ENCODE assay signal across 12 cellular contexts in the genomic region with DNA sequence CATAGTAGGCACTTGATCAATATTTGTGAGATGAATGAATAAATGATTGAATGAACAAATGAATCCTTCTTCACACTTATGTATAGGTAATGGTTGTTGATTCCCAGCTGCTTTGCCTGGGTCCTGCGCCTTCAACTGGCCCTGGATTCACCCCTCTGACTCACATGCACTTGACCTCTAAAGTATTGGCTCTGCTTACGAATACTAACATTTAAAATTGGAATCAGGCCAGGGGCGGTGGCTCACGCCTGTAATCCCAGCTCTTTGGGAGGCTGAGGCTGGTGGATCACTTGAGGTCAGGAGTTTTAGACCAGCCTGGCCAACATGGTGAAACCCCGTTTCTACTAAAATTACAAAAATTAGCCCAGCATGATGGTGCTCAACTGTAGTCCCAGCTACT. TPM values are rescaled to one million over a fixed set of nuclear protein-coding genes. Genes with fewer than 3 reads are reported as not detected.
DNase-seq lines count a peak whose midpoint lies in the region; ATAC-seq, FAIRE-seq and TF ChIP-seq lines count a peak whose summit lies in the region.
"Not testable (repeated sequence)": the region's sequence is repeated elsewhere in the genome, so short reads cannot be mapped to it uniquely, and the experiment has no call there.
"Had no signal": no experiment of that assay in that cellular context is flagged by ENCODE, and none has a peak within 500 bp of the region (broad histone marks: within the 10 kb centered on the region; RNA-seq: fewer than 3 reads in every experiment).

No MANE protein-coding gene starts in this region.

- not testable (repeated sequence) for TF ChIP-seq POLR2A in HCT116 (IDR thresholded peaks at IDR 0.05; ENCODE audit: borderline replicate concordance, extremely low read depth, insufficient read depth, insufficient read length)

- H3K27me3 ChIP-seq in HCT116 (ENCODE audit: insufficient read depth, low read length); SK-N-SH (ENCODE audit: insufficient read depth); small intestine (ENCODE audit: control insufficient read depth in 2 of 2, insufficient read depth in 2 of 2, low read length in 2 of 2): not testable (repeated sequence)
- H3K27me3 ChIP-seq in mesenchymal stem cell (ENCODE audit: control insufficient read depth in 1 of 2, insufficient read depth in 1 of 2, low read length in 2 of 2): peaks cover 0 to 14% of the 10 kb centered on the region in 2 experiments

- DNase-seq in AG20443 (ENCODE audit: low spot score) (peak; percentile 18), NCI-H2196 (lab: John Stamatoyannopoulos, UW; ENCODE audit: unreplicated experiment) (peak; percentile 28), dermis blood vessel endothelial cell (peak; percentile 44), fibroblast of villous mesenchyme (ENCODE audit: low read depth) (peak; percentile 74), mesenchymal stem cell (peak; percentile 68), small intestine (peak; percentile 47)
- DNase-seq in HCT116 (ENCODE audit: low read depth, low spot score); SK-N-SH: not testable (repeated sequence)

- not testable (repeated sequence) for H3K9ac ChIP-seq in HCT116 (ENCODE audit: low read length); SK-N-SH; mesenchymal stem cell (ENCODE audit: low read length)

- not testable (repeated sequence) for H2BK12ac ChIP-seq in mesenchymal stem cell (ENCODE audit: low read length in 2 of 2)

- not testable (repeated sequence) for H3K36me3 ChIP-seq in HCT116 (ENCODE audit: control insufficient read depth in 1 of 2, insufficient read depth in 2 of 2, low read length in 2 of 2); SK-N-SH (replicated peaks in 1 of 2; ENCODE audit: control insufficient read depth in 1 of 2, insufficient read depth in 2 of 2, low read length in 1 of 2); mesenchymal stem cell (ENCODE audit: control insufficient read depth in 1 of 2, insufficient read depth in 2 of 2, low read depth in 1 of 2, low read length in 2 of 2); small intestine (ENCODE audit: control insufficient read depth in 2 of 2, insufficient read depth in 2 of 2, low read length in 2 of 2)

- H3K9me2 ChIP-seq in HCT116 (ENCODE audit: insufficient read depth); SK-N-SH: not testable (repeated sequence)

- H4K8ac ChIP-seq in mesenchymal stem cell (ENCODE audit: low read length): not testable (repeated sequence)

- H3K4me3 ChIP-seq in HCT116 (replicated peaks in 1 of 2; ENCODE audit: low read depth in 1 of 2, low read length in 2 of 2); SK-N-SH (ENCODE audit: low read depth in 2 of 2, low read length in 1 of 2); fibroblast of villous mesenchyme (ENCODE audit: low read depth, low read length); mesenchymal stem cell (ENCODE audit: insufficient read depth in 1 of 2, low read depth in 1 of 2, low read length in 2 of 2); small intestine (ENCODE audit: low read depth in 1 of 2, low read length in 2 of 2): not testable (repeated sequence)

- not testable (repeated sequence) for TF ChIP-seq RAD21 in HCT116 (IDR thresholded peaks at IDR 0.05; ENCODE audit: low read depth); SK-N-SH (IDR thresholded peaks at IDR 0.05; ENCODE audit: low read length)

- H2AK5ac ChIP-seq in mesenchymal stem cell (ENCODE audit: low read length, severe bottlenecking): not testable (repeated sequence)

- BruUV-seq in HCT116 (replicated peaks; lab: Mats Ljungman, UMichigan): not testable (repeated sequence)

- H3K14ac ChIP-seq in mesenchymal stem cell (ENCODE audit: low read length in 2 of 2): not testable (repeated sequence)

- not testable (repeated sequence) for H3K79me2 ChIP-seq in HCT116 (ENCODE audit: insufficient read depth, low read length); SK-N-SH (ENCODE audit: insufficient read depth)

- H3K79me1 ChIP-seq in mesenchymal stem cell (replicated peaks; ENCODE audit: low read length, poor library complexity, severe bottlenecking): not testable (repeated sequence)

- ATAC-seq in HCT116: peak; percentile 70

- H4K91ac ChIP-seq in mesenchymal stem cell (ENCODE audit: low read length): not testable (repeated sequence)

- H3K4ac ChIP-seq in mesenchymal stem cell (ENCODE audit: low read depth in 1 of 2, low read length in 2 of 2): not testable (repeated sequence)

- H3K4me2 ChIP-seq in HCT116 (ENCODE audit: low read length): peak overlapping the region; percentile 50
- H3K4me2 ChIP-seq in SK-N-SH; mesenchymal stem cell (ENCODE audit: low read length, poor library complexity, severe bottlenecking): not testable (repeated sequence)

- H4K20me1 ChIP-seq in HCT116 (ENCODE audit: insufficient read depth); SK-N-SH (ENCODE audit: insufficient read depth): not testable (repeated sequence)

- not testable (repeated sequence) for H3K27ac ChIP-seq in HCT116 (ENCODE audit: low read depth, low read length); SK-N-SH (ENCODE audit: low read depth in 2 of 2, low read length in 1 of 2); mesenchymal stem cell (ENCODE audit: low read length, poor library complexity, severe bottlenecking); small intestine (ENCODE audit: low read depth in 1 of 2, low read length in 1 of 2)

- not testable (repeated sequence) for FAIRE-seq in small intestine (lab: Jason Lieb, UNC)

- POLR2A ChIA-PET in HCT116 (lab: Charles Lee): interaction anchor here (2.5 kb wide), 1 partner anchor 9 kb away, joined by 12 read pairs; a partner anchor contains a TSS
- POLR2A ChIA-PET in SK-N-SH (lab: Yijun Ruan, JAX): not testable (repeated sequence)

- CTCF ChIA-PET in HCT116 (lab: Charles Lee): interaction anchor here (2.7 kb wide), 1 partner anchor 9 kb away, joined by 14 read pairs; a partner anchor contains a TSS
- CTCF ChIA-PET in SK-N-SH (lab: Yijun Ruan, JAX): interaction anchor here (0.7 to 1.4 kb wide), 3 partner anchors 9 to 260 kb away, joined by 3 to 4 read pairs (median 3); a partner anchor contains a TSS

- H2AFZ ChIP-seq in HCT116 (ENCODE audit: low read depth, low read length, poor library complexity, severe bottlenecking); SK-N-SH (ENCODE audit: low read depth); mesenchymal stem cell (ENCODE audit: low read depth, low read length): not testable (repeated sequence)

- H3K18ac ChIP-seq in mesenchymal stem cell (ENCODE audit: low read depth in 1 of 2, low read length in 2 of 2): not testable (repeated sequence)

- not testable (repeated sequence) for H3K4me1 ChIP-seq in HCT116 (ENCODE audit: control insufficient read depth in 1 of 2, insufficient read depth in 2 of 2, low read length in 2 of 2); SK-N-SH (ENCODE audit: control insufficient read depth in 1 of 2, insufficient read depth in 2 of 2, low read depth in 1 of 2, low read length in 1 of 2); mesenchymal stem cell (ENCODE audit: control insufficient read depth, insufficient read depth, low read depth, low read length); small intestine (ENCODE audit: control insufficient read depth in 2 of 2, insufficient read depth in 1 of 2, low read depth in 1 of 2, low read length in 1 of 2)

- not testable (repeated sequence) for H3K9me3 ChIP-seq in HCT116 (ENCODE audit: control insufficient read depth in 1 of 2, insufficient read depth in 1 of 2, low read depth in 1 of 2, low read length in 2 of 2); SK-N-SH; mesenchymal stem cell (ENCODE audit: control insufficient read depth, low read length); small intestine (ENCODE audit: control insufficient read depth, low read depth)

- H2BK5ac ChIP-seq in mesenchymal stem cell (ENCODE audit: low read depth, low read length, poor library complexity, severe bottlenecking): not testable (repeated sequence)

- not testable (repeated sequence) for TF ChIP-seq EP300 in SK-N-SH (IDR thresholded peaks at IDR 0.05; ENCODE audit: borderline replicate concordance in 1 of 2, low read depth in 1 of 2, low read length in 1 of 2)

- not testable (repeated sequence) for TF ChIP-seq CTCF in HCT116 (IDR thresholded peaks at IDR 0.05 in 2 of 3, conservative IDR thresholded peaks at IDR 0.05 in 1 of 3; ENCODE audit: borderline replicate concordance in 1 of 3, insufficient read depth in 1 of 3, low read depth in 2 of 3, low read length in 2 of 3); SK-N-SH (IDR thresholded peaks at IDR 0.05); fibroblast of villous mesenchyme (IDR thresholded peaks at IDR 0.05; ENCODE audit: insufficient read depth, low read depth, low read length)

- not testable (repeated sequence) for H2BK120ac ChIP-seq in mesenchymal stem cell (ENCODE audit: low read depth, low read length)

- not testable (repeated sequence) for H2BK15ac ChIP-seq in mesenchymal stem cell (ENCODE audit: low read depth, poor library complexity, severe bottlenecking)

- not testable (repeated sequence) for H3F3A ChIP-seq in SK-N-SH (replicated peaks; ENCODE audit: insufficient read depth)

- 35% methylated on average over 5 of the region's 5 CpGs for WGBS in SK-N-SH (ENCODE audit: low lambda C conversion rate)
- 48% methylated on average over 3 of the region's 5 CpGs for WGBS in mesenchymal stem cell
- WGBS in small intestine, 3 donors: 54 to 68% (median 61%) methylated on average over 5 of the region's 5 CpGs

- RAD21 ChIA-PET in HCT116 (lab: Charles Lee; ENCODE audit: low non-redundant PET in 1 of 2, low total read pairs in 2 of 2, uncharacterized antibody in 2 of 2, unreplicated experiment in 2 of 2): not testable (repeated sequence)

- H3K23ac ChIP-seq in mesenchymal stem cell (ENCODE audit: low read length in 2 of 2): not testable (repeated sequence)

- intact Hi-C loops in HCT116 (cut with micrococcal nuclease): not testable (repeated sequence)

RNA-seq across cellular contexts. Expression of a gene that starts 8.9 kb away (rescaled TPM):
- total RNA-seq in HCT116 (2021; ENCODE audit: unreplicated experiment): 78.9 TPM
- 116 and 123 TPM in 2 replicates for polyA plus RNA-seq in HCT116 (2012)
- 74.9 and 107 TPM in 2 replicates for polyA plus RNA-seq in SK-N-SH (2012; rRNA removed)
- polyA plus RNA-seq in SK-N-SH (2012; cell fraction: cytosol; rRNA removed): 72.6 and 79.2 TPM in 2 replicates
- 29.1 and 55.5 TPM in 2 replicates for polyA plus RNA-seq in SK-N-SH (2012; cell fraction: nucleus; rRNA removed)
- total RNA-seq in dermis blood vessel endothelial cell: 59.8 and 65.3 TPM in 2 replicates
- 55.3 and 83.1 TPM in 2 replicates for total RNA-seq in fibroblast of villous mesenchyme
- polyA plus RNA-seq in mesenchymal stem cell (2013, experiment 1 of 2): 88.0 TPM
- 88.0 TPM for polyA plus RNA-seq in mesenchymal stem cell (2013, experiment 2 of 2)
- polyA plus RNA-seq in small intestine: 100 to 1,000 TPM in 2 of 3 donors, 10 to 100 TPM in 1; 89.7 to 109 (median 108) TPM

RNA-seq across cellular contexts. Expression of a gene that starts 9.4 kb away (rescaled TPM):
- total RNA-seq in HCT116 (2021; ENCODE audit: unreplicated experiment) (56.9 TPM), dermis blood vessel endothelial cell (57.2 and 83.3 TPM in 2 replicates), fibroblast of villous mesenchyme (39.6 and 49.2 TPM in 2 replicates)
- polyA plus RNA-seq in HCT116 (2012): 67.3 and 69.3 TPM in 2 replicates
- polyA plus RNA-seq in SK-N-SH (2012; rRNA removed) (24.7 and 34.4 TPM in 2 replicates), small intestine (10 to 100 TPM; 27.8 to 36.2 (median 35.1) TPM)
- 15.1 and 23.5 TPM in 2 replicates for polyA plus RNA-seq in SK-N-SH (2012; cell fraction: cytosol; rRNA removed)
- polyA plus RNA-seq in SK-N-SH (2012; cell fraction: nucleus; rRNA removed): 47.0 and 52.0 TPM in 2 replicates
- 23.0 TPM for polyA plus RNA-seq in mesenchymal stem cell (2013, experiment 1 of 2)
- 22.4 TPM for polyA plus RNA-seq in mesenchymal stem cell (2013, experiment 2 of 2)

RNA-seq across cellular contexts. Expression of a gene that starts 57.4 kb away (rescaled TPM):
- total RNA-seq in HCT116 (2021; ENCODE audit: unreplicated experiment): not detected
- polyA plus RNA-seq in HCT116 (2012): 0.04 TPM in 1 of 2 replicates, not detected in the other
- polyA plus RNA-seq in SK-N-SH (2012; rRNA removed): 0.05 and 0.06 TPM in 2 replicates
- not detected in 2 replicates for polyA plus RNA-seq in SK-N-SH (2012; cell fraction: cytosol; rRNA removed)
- polyA plus RNA-seq in SK-N-SH (2012; cell fraction: nucleus; rRNA removed): 0.07 and 0.24 TPM in 2 replicates
- total RNA-seq in dermis blood vessel endothelial cell: 0.34 and 0.42 TPM in 2 replicates
- total RNA-seq in fibroblast of villous mesenchyme: 3.5 and 6.5 TPM in 2 replicates
- not detected for polyA plus RNA-seq in mesenchymal stem cell (2013, experiment 1 of 2)
- 0.08 TPM for polyA plus RNA-seq in mesenchymal stem cell (2013, experiment 2 of 2)
- polyA plus RNA-seq in small intestine: 10 to 100 TPM in 2 of 3 donors, 1 to 10 TPM in 1; 1.8 to 48.8 (median 17.3) TPM
- total RNA-seq: activated CD4-positive, alpha-beta T cell treated with anti-CD3 and anti-CD28 coated beads for 36 hours; activated CD8-positive, alpha-beta T cell treated with anti-CD3 and anti-CD28 coated beads, Interleukin-2, amount 10 ng/mL, durations not matched to agents 7 days and 5 days; activated T-helper 2 cell treated with anti-CD3 and anti-CD28 coated beads, Interferon-gamma antibody, Interleukin-2, Interleukin-4, amounts not matched to agents 10 μg/mL and 5 μg/mL and 100 μg/mL, durations not matched to agents 14 hours and 24 hours and 36 hours; naive thymus-derived CD4-positive, alpha-beta T cell had no signal
- polyA plus RNA-seq: naive thymus-derived CD4-positive, alpha-beta T cell had no signal

RNA-seq across cellular contexts. Expression of a gene that starts 58.0 kb away (rescaled TPM):
- total RNA-seq in HCT116 (2021; ENCODE audit: unreplicated experiment) (275 TPM), dermis blood vessel endothelial cell (126 and 194 TPM in 2 replicates), fibroblast of villous mesenchyme (189 and 212 TPM in 2 replicates)
- 267 and 276 TPM in 2 replicates for polyA plus RNA-seq in HCT116 (2012)
- polyA plus RNA-seq in SK-N-SH (2012; rRNA removed) (249 and 283 TPM in 2 replicates), small intestine (100 to 1,000 TPM in 1 of 3 donors, 10 to 100 TPM in 2; 90.5 to 101 (median 95.9) TPM)
- 125 and 170 TPM in 2 replicates for polyA plus RNA-seq in SK-N-SH (2012; cell fraction: cytosol; rRNA removed)
- polyA plus RNA-seq in SK-N-SH (2012; cell fraction: nucleus; rRNA removed): 396 and 495 TPM in 2 replicates
- polyA plus RNA-seq in mesenchymal stem cell (2013, experiment 1 of 2): 135 TPM
- polyA plus RNA-seq in mesenchymal stem cell (2013, experiment 2 of 2): 128 TPM
